ENCODE assay signal across 24 cellular contexts in the genomic region with DNA sequence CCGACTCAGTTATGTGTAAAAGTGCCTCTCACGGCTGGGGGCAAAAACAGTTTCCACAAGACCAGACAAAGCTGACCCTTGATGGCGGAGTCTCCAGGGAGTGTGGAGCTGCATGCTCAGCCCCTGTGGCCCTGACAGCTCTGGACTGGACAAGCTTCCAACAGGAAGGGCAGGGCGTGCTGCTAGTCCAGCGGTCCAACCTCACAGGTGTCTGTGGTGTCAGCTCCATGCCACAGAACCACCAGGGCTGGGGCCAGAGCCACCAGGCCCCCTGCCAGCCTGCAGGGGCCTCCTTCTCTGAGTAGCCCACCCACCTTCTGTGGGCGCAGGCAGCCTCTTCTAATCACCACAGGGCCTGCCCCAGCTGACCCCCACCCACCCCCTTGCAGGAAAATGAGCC.
DNase-seq lines count a peak whose midpoint lies in the region; ATAC-seq and TF ChIP-seq lines count a peak whose summit lies in the region.
"Had no signal": no experiment of that assay in that cellular context is flagged by ENCODE, and none has a peak within 500 bp of the region (broad histone marks: within the 10 kb centered on the region; RNA-seq: fewer than 3 reads in every experiment).

No MANE protein-coding gene starts in this region.

- peak overlapping the region; percentile 50 for H3K27ac ChIP-seq in C4-2B
- H3K27ac ChIP-seq in HL-60 (replicated peaks): 0 out of 2 replicates have a peak overlapping the region, but pooled peaks have one; percentile 5
- H3K27ac ChIP-seq: A549, GM23248 had no signal

- H3K4me3 Mint-ChIP-seq in chondrocyte (ENCODE audit: unreplicated experiment) (no peak overlapping the region), nephron progenitor cell (peak overlapping the region; percentile 25)
- H3K4me3 Mint-ChIP-seq: HFFc6 had no signal

- no peak for TF ChIP-seq CTCF in C4-2B (conservative IDR thresholded peaks at IDR 0.05)
- TF ChIP-seq CTCF in HL-60 (IDR thresholded peaks at IDR 0.05; ENCODE audit: insufficient read depth, low read length): no peak
- no peak for TF ChIP-seq CTCF in chondrocyte (IDR thresholded peaks at IDR 0.05)
- no peak for TF ChIP-seq CTCF in nephron progenitor cell (IDR thresholded peaks at IDR 0.05)

- H3K4me1 Mint-ChIP-seq in chondrocyte (ENCODE audit: low read depth) (peaks cover 10% of the 10 kb centered on the region), nephron progenitor cell (peaks cover 33% of the 10 kb centered on the region)

- H3K4me3 ChIP-seq in HL-60 (replicated peaks; ENCODE audit: insufficient read depth, low read length): no peak overlapping the region
- H3K4me3 ChIP-seq: A549, GM23248, HAP-1 had no signal

- H3K36me3 Mint-ChIP-seq in chondrocyte (ENCODE audit: low read depth) (peaks cover 5% of the 10 kb centered on the region), nephron progenitor cell (ENCODE audit: low read depth) (peaks cover 21% of the 10 kb centered on the region)

- H3K27me3 Mint-ChIP-seq in chondrocyte (ENCODE audit: low read depth) (no peaks in the 10 kb centered on the region), nephron progenitor cell (ENCODE audit: low read depth, poor library complexity) (peaks cover 13% of the 10 kb centered on the region)

- ATAC-seq in esophagus mucosa: no peak
- no peak for ATAC-seq in GM21723 (IDR thresholded peaks at IDR 0.05; ENCODE audit: unreplicated experiment)
- ATAC-seq in HG02938 (IDR thresholded peaks at IDR 0.05; ENCODE audit: unreplicated experiment): no peak
- ATAC-seq: A549, PC-3 had no signal

- no peaks in the 10 kb centered on the region for H3K27me3 ChIP-seq in HL-60 (ENCODE audit: insufficient read depth, poor library complexity, severe bottlenecking)

- H3K27ac Mint-ChIP-seq in chondrocyte (ENCODE audit: unreplicated experiment) (no peak overlapping the region), nephron progenitor cell (no peak overlapping the region)

- DNase-seq in HL-60 (ENCODE audit: low read depth in 1 of 2, low spot score in 1 of 2) (no peak), chondrocyte (ENCODE audit: low spot score) (peak; percentile 86), nephron progenitor cell (no peak), NCI-H1417 (lab: John Stamatoyannopoulos, UW) (no peak)
- DNase-seq: AML-193, Calu3, DND-41, GM23248, HFFc6, NCI-H1092, NCI-H1436, NCI-H187, NCI-H446, NCI-H524 treated with DMSO at 0.1 percent for 48 hours, NCI-H774, PC-3, SHP77, T-helper 1 cell had no signal

- H3K9me3 Mint-ChIP-seq in chondrocyte (ENCODE audit: low read depth) (no peaks in the 10 kb centered on the region), nephron progenitor cell (no peaks in the 10 kb centered on the region)
- H3K9me3 Mint-ChIP-seq: HFFc6 had no signal
